Comparison of ENCODE assay signal across 8 cellular contexts in genomic region chr1:156852414-156852874, GRCh38. TPM values are rescaled to one million over a fixed set of nuclear protein-coding genes. Genes with fewer than 3 reads are reported as not detected.
DNase-seq lines count a peak whose midpoint lies in the region; ATAC-seq and TF ChIP-seq lines count a peak whose summit lies in the region.
"Had no signal": no experiment of that assay in that cellular context is flagged by ENCODE, and none has a peak within 500 bp of the region (broad histone marks: within the 10 kb centered on the region; RNA-seq: fewer than 3 reads in every experiment).

No MANE protein-coding gene starts in this region.

- CTCF ChIA-PET in SK-N-SH (lab: Yijun Ruan, JAX): interaction anchor here (0.8 to 18.0 kb wide), 11 partner anchors 8 to 146 kb away, joined by 3 to 566 read pairs (median 5); partner anchors contain the start of gene NTRK1

- peaks cover 6% of the 10 kb centered on the region; the same call in 1 of the 2 replicates for H3K27me3 ChIP-seq in SK-N-SH (ENCODE audit: insufficient read depth)

- TF ChIP-seq RAD21 in SK-N-SH (IDR thresholded peaks at IDR 0.05; ENCODE audit: low read length): peak; percentile 0; the same call in 1 of the 2 replicates

- DNase-seq in NCI-H1417 (lab: John Stamatoyannopoulos, UW): peak; percentile 90 to 97 (median 96)
- peak; percentile 96 for DNase-seq in SK-N-SH
- DNase-seq in left colon: peak in 1 of 2 donors; percentile 58
- peak; percentile 65 for DNase-seq in ureter (ENCODE audit: low spot score)

- H3K79me2 ChIP-seq in SK-N-SH (ENCODE audit: insufficient read depth): no peaks in the 10 kb centered on the region

- 29% methylated on average over 5 of the region's 9 CpGs for WGBS in SK-N-SH (ENCODE audit: low lambda C conversion rate)

- peak in 1 of 2 experiments; percentile 88; a peak in 2 of 4 replicates for TF ChIP-seq EP300 in SK-N-SH (IDR thresholded peaks at IDR 0.05; ENCODE audit: borderline replicate concordance in 1 of 2, low read depth in 1 of 2, low read length in 1 of 2)

- intact Hi-C loops in left colon (cut with DNase I, micrococcal nuclease): no loop called here

- peak overlapping the region in 1 of 2 experiments; percentile 94; a peak in 2 of 4 replicates for H3K27ac ChIP-seq in SK-N-SH (ENCODE audit: low read depth in 2 of 2, low read length in 1 of 2)
- H3K27ac ChIP-seq: cardiac muscle cell had no signal

- no peak for TF ChIP-seq CTCF in SK-N-SH (IDR thresholded peaks at IDR 0.05)

- H3K9me3 ChIP-seq in SK-N-SH: no peaks in the 10 kb centered on the region

- H2AFZ ChIP-seq in SK-N-SH (ENCODE audit: low read depth): no peak overlapping the region

- H3K4me1 ChIP-seq in SK-N-SH (ENCODE audit: control insufficient read depth in 1 of 2, insufficient read depth in 2 of 2, low read depth in 1 of 2, low read length in 1 of 2): peaks cover 0 to 45% of the 10 kb centered on the region in 2 experiments; a peak in 3 of 4 replicates

- POLR2A ChIA-PET in SK-N-SH (lab: Yijun Ruan, JAX): interaction anchor here (0.6 to 1.9 kb wide), 9 partner anchors 8 to 79 kb away, joined by 3 to 18 read pairs (median 3); partner anchors contain the start of gene NTRK1

- H3F3A ChIP-seq in SK-N-SH (replicated peaks; ENCODE audit: insufficient read depth): no peaks in the 10 kb centered on the region

- H3K9ac ChIP-seq in SK-N-SH: no peak overlapping the region

- H4K20me1 ChIP-seq in SK-N-SH (ENCODE audit: insufficient read depth): no peaks in the 10 kb centered on the region

- H3K4me2 ChIP-seq in SK-N-SH: no peak overlapping the region

- peak; percentile 76 for ATAC-seq in left colon
- ATAC-seq in HG03457 (IDR thresholded peaks at IDR 0.05; ENCODE audit: unreplicated experiment): no peak
- ATAC-seq in GM19463 (IDR thresholded peaks at IDR 0.05; ENCODE audit: unreplicated experiment): no peak
- no peak for ATAC-seq in GM21447 (IDR thresholded peaks at IDR 0.05; ENCODE audit: unreplicated experiment)

- H3K36me3 ChIP-seq in SK-N-SH (replicated peaks in 1 of 2; ENCODE audit: control insufficient read depth in 1 of 2, insufficient read depth in 2 of 2, low read length in 1 of 2): no peaks in the 10 kb centered on the region
- H3K36me3 ChIP-seq: cardiac muscle cell had no signal

- no peak overlapping the region for H3K4me3 ChIP-seq in SK-N-SH (ENCODE audit: low read depth in 2 of 2, low read length in 1 of 2)
- H3K4me3 ChIP-seq: cardiac muscle cell had no signal

- H3K9me2 ChIP-seq in SK-N-SH: no peaks in the 10 kb centered on the region

TF ChIP-seq in SK-N-SH, 30 proteins besides CTCF, POLR2A, EP300 and RAD21 (continues in another document):
- TF ChIP-seq RCOR1 (IDR thresholded peaks at IDR 0.05; ENCODE audit: low read length) (peak; percentile 85), REST (IDR thresholded peaks at IDR 0.05; ENCODE audit: low read depth, low read length) (peak; percentile 7; the same call in 1 of the 2 replicates), ZBTB33 (IDR thresholded peaks at IDR 0.05; ENCODE audit: borderline replicate concordance, low read depth) (no peak), FOXJ3 (CRISPR knock-in tag; IDR thresholded peaks at IDR 0.05) (peak; percentile 86), MXI1 (IDR thresholded peaks at IDR 0.05; ENCODE audit: low read depth, low read length) (peak; percentile 77), POLR2AphosphoS5 (IDR thresholded peaks at IDR 0.05; ENCODE audit: low read depth, low read length) (no peak), CHD2 (IDR thresholded peaks at IDR 0.05; ENCODE audit: low read length, partially characterized antibody) (peak; percentile 87), USF1 (IDR thresholded peaks at IDR 0.05; ENCODE audit: borderline replicate concordance, low read depth) (no peak), TCF12 (IDR thresholded peaks at IDR 0.05) (peak; percentile 66), TAF1 (IDR thresholded peaks at IDR 0.05; ENCODE audit: borderline replicate concordance, low read depth, low read length) (no peak), TEAD4 (IDR thresholded peaks at IDR 0.05; ENCODE audit: borderline replicate concordance, insufficient read depth) (no peak), NRF1 (IDR thresholded peaks at IDR 0.05; ENCODE audit: low read depth, low read length) (peak; percentile 33; the same call in 1 of the 2 replicates), MEF2A (IDR thresholded peaks at IDR 0.05; ENCODE audit: borderline replicate concordance, low read depth) (no peak), MAX (IDR thresholded peaks at IDR 0.05; ENCODE audit: low read depth) (no peak), GATA2 (CRISPR knock-in tag; IDR thresholded peaks at IDR 0.05) (peak; percentile 84), RFX5 (IDR thresholded peaks at IDR 0.05; ENCODE audit: low read length) (no peak)

RNA-seq across cellular contexts. Expression of gene INSRR, which starts 6.5 kb away (rescaled TPM):
- 0.20 and 0.63 TPM in 2 replicates for polyA plus RNA-seq in SK-N-SH (2012; rRNA removed)
- polyA plus RNA-seq in SK-N-SH (2012; cell fraction: cytosol; rRNA removed): 0.15 and 0.47 TPM in 2 replicates
- 3.0 and 4.8 TPM in 2 replicates for polyA plus RNA-seq in SK-N-SH (2012; cell fraction: nucleus; rRNA removed)
- total RNA-seq in left colon (not detected), ureter (0.13 TPM)

RNA-seq across cellular contexts. Expression of gene NTRK1, which starts 8.2 kb away (rescaled TPM):
- polyA plus RNA-seq in SK-N-SH (2012; rRNA removed): 0.97 and 3.3 TPM in 2 replicates
- 0.89 and 3.0 TPM in 2 replicates for polyA plus RNA-seq in SK-N-SH (2012; cell fraction: cytosol; rRNA removed)
- polyA plus RNA-seq in SK-N-SH (2012; cell fraction: nucleus; rRNA removed): 6.3 and 10.5 TPM in 2 replicates
- under 1 TPM in 1 of 2 donors, not detected in 1; 0.95 TPM for total RNA-seq in left colon
- total RNA-seq in ureter: 1.7 TPM

RNA-seq across cellular contexts. Expression of gene SH2D2A, which starts 35.8 kb away (rescaled TPM):
- not detected in 2 replicates for polyA plus RNA-seq in SK-N-SH (2012; rRNA removed)
- polyA plus RNA-seq in SK-N-SH (2012; cell fraction: cytosol; rRNA removed): 0.03 and 0.05 TPM in 2 replicates
- 0.10 TPM in 1 of 2 replicates, not detected in the other for polyA plus RNA-seq in SK-N-SH (2012; cell fraction: nucleus; rRNA removed)
- 1 to 10 TPM; 1.4 to 2.4 TPM for total RNA-seq in left colon
- 6.7 TPM for total RNA-seq in ureter

RNA-seq across cellular contexts. Expression of gene PEAR1, which starts 41.1 kb away (rescaled TPM):
- 1.2 and 1.7 TPM in 2 replicates for polyA plus RNA-seq in SK-N-SH (2012; rRNA removed)
- polyA plus RNA-seq in SK-N-SH (2012; cell fraction: cytosol; rRNA removed): 0.68 and 1.3 TPM in 2 replicates
- 6.6 and 6.8 TPM in 2 replicates for polyA plus RNA-seq in SK-N-SH (2012; cell fraction: nucleus; rRNA removed)
- total RNA-seq in left colon (1 to 10 TPM; 2.0 to 2.9 TPM), ureter (10.0 TPM)
